8 cellular contexts compared by ENCODE assay signal in the genomic region with DNA sequence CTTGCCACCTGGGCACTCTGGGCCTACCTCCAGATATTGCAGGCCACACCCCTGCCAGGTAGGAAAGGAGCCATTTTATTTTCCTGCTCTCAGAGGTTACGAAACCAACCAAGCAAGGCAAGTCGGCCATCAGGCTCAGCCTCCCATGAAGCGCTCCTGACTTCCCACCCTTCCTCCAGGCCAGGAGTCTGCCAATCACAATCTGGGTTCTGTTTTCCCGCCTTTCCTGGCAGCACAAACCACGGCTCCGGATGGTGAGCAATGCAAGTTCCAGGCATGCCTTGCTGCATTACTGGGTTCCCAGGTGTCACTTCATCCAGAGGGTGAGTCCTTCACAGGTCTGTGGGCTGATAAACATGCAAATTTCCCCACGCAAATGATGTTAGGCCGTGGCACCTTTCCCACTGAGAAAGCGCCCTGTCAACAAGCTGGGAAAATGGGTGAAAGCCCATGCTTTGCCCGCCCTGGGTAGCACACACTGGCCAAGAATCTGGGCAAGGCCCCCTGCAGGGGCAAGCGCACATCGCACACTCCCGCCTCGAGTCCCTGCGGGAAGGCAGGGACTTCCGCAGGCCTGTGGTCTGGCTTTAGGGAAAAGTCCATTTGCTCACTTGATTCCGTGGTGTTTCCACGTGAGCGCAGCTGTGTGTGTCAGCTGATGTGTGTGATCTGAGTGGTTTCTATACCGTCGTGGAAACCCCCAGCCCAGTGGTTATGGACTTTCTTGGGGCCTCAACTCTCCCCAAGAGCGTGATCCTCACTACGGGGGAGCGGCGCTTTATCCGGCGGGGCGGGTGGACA.
A peak's percentile ranks its signal among the peaks of the same experiment; 100 is the strongest.
DNase-seq lines count a peak whose midpoint lies in the region; ATAC-seq and TF ChIP-seq lines count a peak whose summit lies in the region.

No MANE protein-coding gene starts in this region.

- no peaks in the 10 kb centered on the region for H3K27me3 ChIP-seq in ovary

- DNase-seq in EL: peak; percentile 68
- DNase-seq in epithelial cell of proximal tubule (ENCODE audit: low read depth): no peak
- peak in 2 of 5 donors; percentile 48 to 61 for DNase-seq in ovary
- DNase-seq in mesenteric fat pad (ENCODE audit: low spot score): no peak
- no peak for DNase-seq in middle frontal gyrus (ENCODE audit: extremely low spot score, low spot score)
- DNase-seq in COLO829 (ENCODE audit: low spot score): no peak

- peak; percentile 86 for TF ChIP-seq EP300 in Ishikawa (IDR thresholded peaks at IDR 0.05; ENCODE audit: borderline replicate concordance)
- no peak for TF ChIP-seq EP300 in ovary (IDR thresholded peaks at IDR 0.05)

- WGBS in ovary, 3 donors: 67 to 72% (median 71%) methylated on average over 27 to 28 of the region's 28 CpGs

- TF ChIP-seq POLR2A in ovary (IDR thresholded peaks at IDR 0.05): no peak

- peak; percentile 16; the same call in 1 of the 2 replicates for TF ChIP-seq RAD21 in Ishikawa (IDR thresholded peaks at IDR 0.05; ENCODE audit: low read depth)

- H3K4me1 ChIP-seq in ovary (ENCODE audit: insufficient read depth): peaks cover 25% of the 10 kb centered on the region

- H3K9me3 ChIP-seq in ovary: no peaks in the 10 kb centered on the region

- H3K27ac ChIP-seq in ovary: peak overlapping the region; percentile 20 to 69

- ATAC-seq in GM19397 (IDR thresholded peaks at IDR 0.05; ENCODE audit: unreplicated experiment): no peak

- H3K4me3 ChIP-seq in epithelial cell of proximal tubule (ENCODE audit: low read depth, low read length): peak overlapping the region; percentile 62
- peak overlapping the region; percentile 32 for H3K4me3 ChIP-seq in ovary

- intact Hi-C loops in ovary (cut with DNase I): loop anchor here in 3 of 4 donors (1.0 to 5.0 kb wide), 3 partner anchors 55 to 61 kb away; a partner anchor contains a TSS

- H3K36me3 ChIP-seq in ovary: no peaks in the 10 kb centered on the region

- peak; percentile 62 for TF ChIP-seq CTCF in epithelial cell of proximal tubule (conservative IDR thresholded peaks at IDR 0.05; ENCODE audit: low read depth, low read length)
- no peak for TF ChIP-seq CTCF in ovary (IDR thresholded peaks at IDR 0.05)

TF ChIP-seq in Ishikawa, 13 proteins besides CTCF, POLR2A, EP300 and RAD21:
- TF ChIP-seq TEAD4 (IDR thresholded peaks at IDR 0.05) (peak; percentile 94), FOXM1 (IDR thresholded peaks at IDR 0.05; ENCODE audit: borderline replicate concordance, low read depth) (no peak; the same call in 1 of the 2 replicates), ZBTB7A (IDR thresholded peaks at IDR 0.05; ENCODE audit: low read depth) (no peak), CREB1 (IDR thresholded peaks at IDR 0.05; ENCODE audit: low read depth) (no peak), TCF12 (IDR thresholded peaks at IDR 0.05; ENCODE audit: low read depth) (peak; percentile 87), NFIC (IDR thresholded peaks at IDR 0.05) (peak; percentile 76), YY1 (IDR thresholded peaks at IDR 0.05; ENCODE audit: low read depth) (peak; percentile 88), TAF1 (IDR thresholded peaks at IDR 0.05; ENCODE audit: low read depth) (no peak), EGR1 (IDR thresholded peaks at IDR 0.05) (no peak), CEBPB (IDR thresholded peaks at IDR 0.05) (peak; percentile 87)
- TF ChIP-seq, protein P1, sequence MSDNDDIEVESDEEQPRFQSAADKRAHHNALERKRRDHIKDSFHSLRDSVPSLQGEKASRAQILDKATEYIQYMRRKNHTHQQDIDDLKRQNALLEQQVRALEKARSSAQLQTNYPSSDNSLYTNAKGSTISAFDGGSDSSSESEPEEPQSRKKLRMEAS (IDR thresholded peaks at IDR 0.05): peak; percentile 94
- TF ChIP-seq, protein P2, sequence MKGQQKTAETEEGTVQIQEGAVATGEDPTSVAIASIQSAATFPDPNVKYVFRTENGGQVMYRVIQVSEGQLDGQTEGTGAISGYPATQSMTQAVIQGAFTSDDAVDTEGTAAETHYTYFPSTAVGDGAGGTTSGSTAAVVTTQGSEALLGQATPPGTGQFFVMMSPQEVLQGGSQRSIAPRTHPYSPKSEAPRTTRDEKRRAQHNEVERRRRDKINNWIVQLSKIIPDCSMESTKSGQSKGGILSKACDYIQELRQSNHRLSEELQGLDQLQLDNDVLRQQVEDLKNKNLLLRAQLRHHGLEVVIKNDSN (IDR thresholded peaks at IDR 0.05): peak; percentile 9; the same call in 1 of the 2 replicates
- TF ChIP-seq, protein P3, sequence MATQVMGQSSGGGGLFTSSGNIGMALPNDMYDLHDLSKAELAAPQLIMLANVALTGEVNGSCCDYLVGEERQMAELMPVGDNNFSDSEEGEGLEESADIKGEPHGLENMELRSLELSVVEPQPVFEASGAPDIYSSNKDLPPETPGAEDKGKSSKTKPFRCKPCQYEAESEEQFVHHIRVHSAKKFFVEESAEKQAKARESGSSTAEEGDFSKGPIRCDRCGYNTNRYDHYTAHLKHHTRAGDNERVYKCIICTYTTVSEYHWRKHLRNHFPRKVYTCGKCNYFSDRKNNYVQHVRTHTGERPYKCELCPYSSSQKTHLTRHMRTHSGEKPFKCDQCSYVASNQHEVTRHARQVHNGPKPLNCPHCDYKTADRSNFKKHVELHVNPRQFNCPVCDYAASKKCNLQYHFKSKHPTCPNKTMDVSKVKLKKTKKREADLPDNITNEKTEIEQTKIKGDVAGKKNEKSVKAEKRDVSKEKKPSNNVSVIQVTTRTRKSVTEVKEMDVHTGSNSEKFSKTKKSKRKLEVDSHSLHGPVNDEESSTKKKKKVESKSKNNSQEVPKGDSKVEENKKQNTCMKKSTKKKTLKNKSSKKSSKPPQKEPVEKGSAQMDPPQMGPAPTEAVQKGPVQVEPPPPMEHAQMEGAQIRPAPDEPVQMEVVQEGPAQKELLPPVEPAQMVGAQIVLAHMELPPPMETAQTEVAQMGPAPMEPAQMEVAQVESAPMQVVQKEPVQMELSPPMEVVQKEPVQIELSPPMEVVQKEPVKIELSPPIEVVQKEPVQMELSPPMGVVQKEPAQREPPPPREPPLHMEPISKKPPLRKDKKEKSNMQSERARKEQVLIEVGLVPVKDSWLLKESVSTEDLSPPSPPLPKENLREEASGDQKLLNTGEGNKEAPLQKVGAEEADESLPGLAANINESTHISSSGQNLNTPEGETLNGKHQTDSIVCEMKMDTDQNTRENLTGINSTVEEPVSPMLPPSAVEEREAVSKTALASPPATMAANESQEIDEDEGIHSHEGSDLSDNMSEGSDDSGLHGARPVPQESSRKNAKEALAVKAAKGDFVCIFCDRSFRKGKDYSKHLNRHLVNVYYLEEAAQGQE (IDR thresholded peaks at IDR 0.05; ENCODE audit: low read depth): no peak
TF ChIP-seq in Ishikawa: peak in this region for 7.
